In genomic region chr2:54561010-54561409, GRCh38 we compare ENCODE assay signal across 8 cellular contexts.
DNase-seq lines count a peak whose midpoint lies in the region; ATAC-seq and TF ChIP-seq lines count a peak whose summit lies in the region.

No MANE protein-coding gene starts in this region.

- H3K4me3 Mint-ChIP-seq in CD14-positive monocyte = peak overlapping the region; percentile 97 to 98
- peak overlapping the region; percentile 96 for H3K4me3 Mint-ChIP-seq in natural killer cell

- no peaks in the 10 kb centered on the region for H4K20me1 ChIP-seq in MM.1S (ENCODE audit: insufficient read depth, low read length)

- no peak overlapping the region for H2AFZ ChIP-seq in MM.1S (ENCODE audit: low read length)

- H3K4me1 ChIP-seq in MM.1S (ENCODE audit: low read length) = peaks cover 39% of the 10 kb centered on the region

- no peak for TF ChIP-seq CTCF in CD14-positive monocyte (IDR thresholded peaks at IDR 0.05)
- no peak for TF ChIP-seq CTCF in MM.1S (IDR thresholded peaks at IDR 0.05; ENCODE audit: low read length)
- TF ChIP-seq CTCF in coronary artery (IDR thresholded peaks at IDR 0.05) = no peak
- TF ChIP-seq CTCF in natural killer cell (IDR thresholded peaks at IDR 0.05) = no peak

- H3K9ac ChIP-seq in MM.1S (ENCODE audit: low read length) = peak overlapping the region; percentile 84

- H3K27ac ChIP-seq in MM.1S (ENCODE audit: low read length) = peak overlapping the region; percentile 77
- peak overlapping the region; percentile 72 to 88 for H3K27ac ChIP-seq in coronary artery

- H3K27ac Mint-ChIP-seq in CD14-positive monocyte (peak overlapping the region; percentile 94 to 99 (median 98)), natural killer cell (peak overlapping the region; percentile 90 to 96)

- peaks cover 0 to 4% (median 0%) of the 10 kb centered on the region in 3 donors for H3K27me3 Mint-ChIP-seq in CD14-positive monocyte (ENCODE audit: low read depth in 3 of 3)
- H3K27me3 Mint-ChIP-seq in natural killer cell (ENCODE audit: low read depth in 2 of 2) = no peaks in the 10 kb centered on the region

- H3K9me3 ChIP-seq in MM.1S (replicated peaks; ENCODE audit: insufficient read depth, low read length) = no peaks in the 10 kb centered on the region

- DNase-seq in CD14-positive monocyte (ENCODE audit: low spot score) (no peak), MM.1S (peak; percentile 27), coronary artery (ENCODE audit: low spot score) (no peak), natural killer cell (no peak), NCI-H2227 treated with DMSO at 0.1 percent for 48 hours (lab: John Stamatoyannopoulos, UW) (no peak), LoVo (ENCODE audit: low spot score) (no peak)
- DNase-seq in stimulated activated CD4-positive, alpha-beta T cell treated with anti-CD3 and anti-CD28 coated beads, Interleukin-12 subunit alpha, Interleukin-12 subunit beta, amount 100 ng/mL, for 4 hours = no peak

- H3K4me3 ChIP-seq in MM.1S (ENCODE audit: low read length) (peak overlapping the region; percentile 86), coronary artery (peak overlapping the region; percentile 79)

- H3K4me2 ChIP-seq in MM.1S (ENCODE audit: low read depth, low read length) = peak overlapping the region; percentile 85

- H3K36me3 Mint-ChIP-seq in CD14-positive monocyte (peaks cover 4 to 5% of the 10 kb centered on the region in 2 donors), natural killer cell (no peaks in the 10 kb centered on the region)

- no peaks in the 10 kb centered on the region for H3K9me3 Mint-ChIP-seq in CD14-positive monocyte
- no peaks in the 10 kb centered on the region for H3K9me3 Mint-ChIP-seq in natural killer cell

- H3K36me3 ChIP-seq in MM.1S (replicated peaks; ENCODE audit: insufficient read depth, low read length) = no peaks in the 10 kb centered on the region

- peaks cover 47% of the 10 kb centered on the region for H3K4me1 Mint-ChIP-seq in CD14-positive monocyte
- H3K4me1 Mint-ChIP-seq in natural killer cell = peaks cover 67 to 70% of the 10 kb centered on the region in 2 donors

- H3F3A ChIP-seq in MM.1S (ENCODE audit: insufficient read depth, low read length) = peaks cover 47% of the 10 kb centered on the region

- H3K9me2 ChIP-seq in MM.1S (replicated peaks; ENCODE audit: insufficient read depth, low read length) = no peaks in the 10 kb centered on the region

- H3K27me3 ChIP-seq in MM.1S (replicated peaks; ENCODE audit: insufficient read depth, low read length) = no peaks in the 10 kb centered on the region

- intact Hi-C loops in CD14-positive monocyte (cut with micrococcal nuclease) = no loop called here
- intact Hi-C loops in natural killer cell (cut with micrococcal nuclease) = loop anchor here (2.0 kb wide), 1 partner anchor 36 kb away; no protein-coding TSS in a partner anchor

- H3K79me2 ChIP-seq in MM.1S (ENCODE audit: low read length) = peaks cover 92% of the 10 kb centered on the region

- no peak for ATAC-seq in natural killer cell
- ATAC-seq in HG02852 (IDR thresholded peaks at IDR 0.05; ENCODE audit: unreplicated experiment) = no peak
